Comparison of ENCODE assay signal across 8 cellular contexts in genomic region chr2:74457129-74457548, GRCh38. TPM values are rescaled to one million over a fixed set of nuclear protein-coding genes. Genes with fewer than 3 reads are reported as not detected.
DNase-seq lines count a peak whose midpoint lies in the region; ATAC-seq and TF ChIP-seq lines count a peak whose summit lies in the region.

No MANE protein-coding gene starts in this region.

- peaks cover 4% of the 10 kb centered on the region for H3K36me3 Mint-ChIP-seq in type B pancreatic cell

- H3K27me3 Mint-ChIP-seq in type B pancreatic cell: peaks cover 7% of the 10 kb centered on the region

- H3K4me3 Mint-ChIP-seq in type B pancreatic cell: peak overlapping the region; percentile 95

- H3K9me3 Mint-ChIP-seq in type B pancreatic cell: no peaks in the 10 kb centered on the region

- no peak for TF ChIP-seq CTCF in AG04449 (IDR thresholded peaks at IDR 0.05; ENCODE audit: insufficient read depth, low read length, missing control alignments)
- TF ChIP-seq CTCF in lower leg skin (IDR thresholded peaks at IDR 0.05): no peak
- TF ChIP-seq CTCF in type B pancreatic cell (conservative IDR thresholded peaks at IDR 0.05): no peak

- TF ChIP-seq POLR2A in lower leg skin (IDR thresholded peaks at IDR 0.05): no peak

- no peak for ATAC-seq in HG03378 (IDR thresholded peaks at IDR 0.05; ENCODE audit: unreplicated experiment)

- H3K4me3 ChIP-seq in AG04449 (ENCODE audit: low read depth, low read length): peak overlapping the region; percentile 74
- peak overlapping the region; percentile 54 for H3K4me3 ChIP-seq in lower leg skin (ENCODE audit: low read depth, poor library complexity, severe bottlenecking)

- H3K27ac ChIP-seq in angular gyrus (ENCODE audit: low read depth, low read length): peak overlapping the region; percentile 93

- no peak for DNase-seq in AG04449 (ENCODE audit: low read depth, low spot score)
- peak; percentile 16 for DNase-seq in HEK293T (ENCODE audit: extremely low spot score)
- no peak for DNase-seq in lower leg skin (ENCODE audit: low spot score in 2 of 2)
- no peak for DNase-seq in type B pancreatic cell (ENCODE audit: extremely low spot score, unreplicated experiment)
- no peak for DNase-seq in stimulated activated CD4-positive, alpha-beta T cell treated with anti-CD3 and anti-CD28 coated beads, Interleukin-2, amount 100 ng/mL, for 24 hours
- DNase-seq in NCI-H2227 treated with DMSO at 0.1 percent for 48 hours (lab: John Stamatoyannopoulos, UW): no peak

- POLR2A ChIA-PET in AG04449 (lab: Yijun Ruan, JAX): interaction anchor here (3.3 kb wide), 1 partner anchor 25 kb away, joined by 10 read pairs; no protein-coding TSS in a partner anchor
- POLR2A ChIA-PET in HEK293T (lab: Yijun Ruan, JAX): interaction anchor here (0.8 to 8.2 kb wide), 11 partner anchors 10 to 66 kb away, joined by 3 to 81 read pairs (median 9); partner anchors contain the start of genes C2orf81, CCDC142, MRPL53 and TTC31

- WGBS in lower leg skin, 2 donors: 0 to 2% methylated on average over 13 to 22 of the region's 27 CpGs

- intact Hi-C loops in lower leg skin (cut with DNase I; ENCODE audit: low total_unique reads): no loop called here

- H3K4me1 Mint-ChIP-seq in type B pancreatic cell (ENCODE audit: unreplicated experiment): peaks cover 31% of the 10 kb centered on the region

- peak overlapping the region; percentile 93 for H3K27ac Mint-ChIP-seq in type B pancreatic cell

- CTCF ChIA-PET in AG04449 (lab: Yijun Ruan, JAX) (interaction anchor here (0.9 to 3.8 kb wide), 7 partner anchors 17 to 131 kb away, joined by 3 to 25 read pairs (median 5); partner anchors contain the start of genes CCDC142, PCGF1 and TTC31), HEK293T (lab: Yijun Ruan, JAX) (no interaction called here)

TF ChIP-seq in HEK293T, 16 proteins besides CTCF, POLR2A, EP300 and RAD21:
- no peak for TF ChIP-seq TARDBP (IDR thresholded peaks at IDR 0.05)
- no peak for TF ChIP-seq NFRKB (IDR thresholded peaks at IDR 0.05)
- TF ChIP-seq ELF4 (IDR thresholded peaks at IDR 0.05): no peak
- no peak for TF ChIP-seq PKNOX1 (IDR thresholded peaks at IDR 0.05)
- no peak for TF ChIP-seq LEF1 (IDR thresholded peaks at IDR 0.05; ENCODE audit: borderline replicate concordance)
- no peak for TF ChIP-seq BHLHE40 (IDR thresholded peaks at IDR 0.05; ENCODE audit: borderline replicate concordance)
- TF ChIP-seq SP1 (IDR thresholded peaks at IDR 0.05): no peak
- no peak for TF ChIP-seq SUZ12 (IDR thresholded peaks at IDR 0.05)
- no peak for TF ChIP-seq FOXA1 (IDR thresholded peaks at IDR 0.05)
- TF ChIP-seq L3MBTL2 (conservative IDR thresholded peaks at IDR 0.05): no peak
- TF ChIP-seq CTBP1 (IDR thresholded peaks at IDR 0.05; ENCODE audit: borderline replicate concordance): no peak
- no peak for TF ChIP-seq FOXK2 (IDR thresholded peaks at IDR 0.05)
- TF ChIP-seq FOXM1 (IDR thresholded peaks at IDR 0.05; ENCODE audit: borderline replicate concordance): no peak
- TF ChIP-seq HDGF (IDR thresholded peaks at IDR 0.05; ENCODE audit: borderline replicate concordance): no peak
- TF ChIP-seq ARNT (IDR thresholded peaks at IDR 0.05): no peak
- no peak for TF ChIP-seq ZNF384 (IDR thresholded peaks at IDR 0.05)

RNA-seq across cellular contexts. Expression of gene WBP1, which starts 1.1 kb away (rescaled TPM):
- total RNA-seq in lower leg skin (10 to 100 TPM; 35.9 to 44.9 (median 38.1) TPM), type B pancreatic cell (ENCODE audit: low replicate concordance) (76.7 and 121 TPM in 2 replicates)

RNA-seq across cellular contexts. Expression of gene INO80B, which starts 2.3 kb away (rescaled TPM):
- total RNA-seq in lower leg skin: 10 to 100 TPM; 19.3 to 39.6 (median 31.8) TPM
- total RNA-seq in type B pancreatic cell (ENCODE audit: low replicate concordance): 30.2 and 40.5 TPM in 2 replicates

RNA-seq across cellular contexts. Expression of gene MOGS, which starts 8.0 kb away (rescaled TPM):
- total RNA-seq in lower leg skin: 10 to 100 TPM; 49.5 to 57.4 (median 52.5) TPM
- 60.9 and 73.1 TPM in 2 replicates for total RNA-seq in type B pancreatic cell (ENCODE audit: low replicate concordance)

RNA-seq across cellular contexts. Expression of gene MRPL53, which starts 15.3 kb away (rescaled TPM):
- 10 to 100 TPM; 24.9 to 70.0 (median 29.5) TPM for total RNA-seq in lower leg skin
- total RNA-seq in type B pancreatic cell (ENCODE audit: low replicate concordance): 74.2 and 76.1 TPM in 2 replicates

RNA-seq across cellular contexts. Expression of gene RTKN, which starts 15.4 kb away (rescaled TPM):
- total RNA-seq in lower leg skin (10 to 100 TPM; 44.9 to 71.8 (median 48.3) TPM), type B pancreatic cell (ENCODE audit: low replicate concordance) (72.1 and 88.3 TPM in 2 replicates)
